ENCODE assay signal across 12 cellular contexts in genomic region chr3:114455432-114455831, GRCh38.
DNase-seq lines count a peak whose midpoint lies in the region; ATAC-seq, FAIRE-seq and TF ChIP-seq lines count a peak whose summit lies in the region.
"Had no signal": no experiment of that assay in that cellular context is flagged by ENCODE, and none has a peak within 500 bp of the region (broad histone marks: within the 10 kb centered on the region; RNA-seq: fewer than 3 reads in every experiment).

No MANE protein-coding gene starts in this region.

- TF ChIP-seq POLR2A in breast epithelium (IDR thresholded peaks at IDR 0.05) = no peak
- TF ChIP-seq POLR2A in vagina (IDR thresholded peaks at IDR 0.05) = no peak

- POLR2A ChIA-PET in MCF 10A (lab: Yijun Ruan, JAX) = interaction anchor here (0.6 to 2.1 kb wide), 3 partner anchors 10 to 242 kb away, joined by 3 to 11 read pairs (median 4); no protein-coding TSS in a partner anchor

- DNase-seq in breast epithelium (ENCODE audit: low spot score in 2 of 2) (no peak), MCF 10A (ENCODE audit: unreplicated experiment) (no peak), astrocyte (ENCODE audit: low read depth) (no peak), vagina (ENCODE audit: extremely low spot score in 2 of 2) (no peak), epidermal melanocyte (ENCODE audit: insufficient read length, low spot score) (no peak)
- DNase-seq in activated naive CD4-positive, alpha-beta T cell (lab: John Stamatoyannopoulos, UW) = no peak
- DNase-seq: erythroblast, WERI-Rb-1 had no signal

- H3K4me1 Mint-ChIP-seq in MCF 10A (ENCODE audit: insufficient read depth, unreplicated experiment) (peaks cover 7% of the 10 kb centered on the region), astrocyte (ENCODE audit: low read depth, unreplicated experiment) (peaks cover 13% of the 10 kb centered on the region)

- FAIRE-seq in astrocyte (lab: Jason Lieb, UNC) = peak; percentile 58

- peak overlapping the region; percentile 82 to 85 for H3K27ac ChIP-seq in breast epithelium
- no peak overlapping the region for H3K27ac ChIP-seq in astrocyte (ENCODE audit: low read depth, low read length)
- no peak overlapping the region for H3K27ac ChIP-seq in muscle layer of duodenum (ENCODE audit: low read length)
- H3K27ac ChIP-seq in vagina = peak overlapping the region; percentile 79
- H3K27ac ChIP-seq: WERI-Rb-1 had no signal

- peaks cover 26% of the 10 kb centered on the region for H3K79me2 ChIP-seq in astrocyte (ENCODE audit: insufficient read depth, low read length)

- H3K9me3 Mint-ChIP-seq in MCF 10A (ENCODE audit: unreplicated experiment) (no peaks in the 10 kb centered on the region), astrocyte (ENCODE audit: unreplicated experiment) (no peaks in the 10 kb centered on the region)
- H3K9me3 Mint-ChIP-seq: naive B cell; stimulated activated memory B cell treated with anti-CD40 and anti-IgM and Interleukin-4, amounts not matched to agents 10 μg/mL and 1 μg/mL and 100 μg/mL, for 72 hours had no signal

- BruUV-seq in MCF 10A (replicated peaks; lab: Mats Ljungman, UMichigan) = no TSS peak

- no peak overlapping the region for H2AFZ ChIP-seq in astrocyte (ENCODE audit: low read depth, low read length)

- peak overlapping the region in 2 of 3 donors; percentile 47 to 63 for H3K4me3 ChIP-seq in breast epithelium
- no peak overlapping the region for H3K4me3 ChIP-seq in astrocyte (ENCODE audit: insufficient read depth, low read depth, low read length)
- peak overlapping the region; percentile 64 to 72 for H3K4me3 ChIP-seq in muscle layer of duodenum (ENCODE audit: low read depth in 1 of 2, low read length in 2 of 2)
- H3K4me3 ChIP-seq in vagina = peak overlapping the region; percentile 29 to 49

- peak overlapping the region; percentile 80 for H3K9ac ChIP-seq in astrocyte (ENCODE audit: low read length)

- H3K27me3 ChIP-seq in breast epithelium = no peaks in the 10 kb centered on the region
- no peaks in the 10 kb centered on the region for H3K27me3 ChIP-seq in astrocyte (ENCODE audit: insufficient read depth, low read length)
- no peaks in the 10 kb centered on the region for H3K27me3 ChIP-seq in muscle layer of duodenum (ENCODE audit: low read depth, low read length)
- H3K27me3 ChIP-seq in vagina = no peaks in the 10 kb centered on the region

- H3K36me3 ChIP-seq in breast epithelium (no peaks in the 10 kb centered on the region), astrocyte (ENCODE audit: insufficient read depth, low read length) (no peaks in the 10 kb centered on the region), muscle layer of duodenum (ENCODE audit: control insufficient read depth in 1 of 2, insufficient read depth in 2 of 2, low read length in 2 of 2) (no peaks in the 10 kb centered on the region), vagina (no peaks in the 10 kb centered on the region)
- H3K36me3 ChIP-seq: WERI-Rb-1 had no signal

- TF ChIP-seq CTCF in breast epithelium (IDR thresholded peaks at IDR 0.05) (no peak), MCF 10A (IDR thresholded peaks at IDR 0.05; ENCODE audit: unreplicated experiment) (no peak), astrocyte (IDR thresholded peaks at IDR 0.05; ENCODE audit: insufficient read depth, low read depth, low read length) (no peak), vagina (IDR thresholded peaks at IDR 0.05) (no peak)

- ATAC-seq in HG02885 (IDR thresholded peaks at IDR 0.05; ENCODE audit: poor library complexity, unreplicated experiment) = no peak

- H3K27me3 Mint-ChIP-seq in MCF 10A (ENCODE audit: insufficient read depth, unreplicated experiment) = no peaks in the 10 kb centered on the region
- no peaks in the 10 kb centered on the region for H3K27me3 Mint-ChIP-seq in astrocyte (ENCODE audit: low read depth, unreplicated experiment)
- H3K27me3 Mint-ChIP-seq: naive B cell; stimulated activated memory B cell treated with anti-CD40 and anti-IgM and Interleukin-4, amounts not matched to agents 10 μg/mL and 1 μg/mL and 100 μg/mL, for 72 hours had no signal

- H3K36me3 Mint-ChIP-seq in MCF 10A (ENCODE audit: insufficient read depth, unreplicated experiment) (no peaks in the 10 kb centered on the region), astrocyte (ENCODE audit: low read depth, unreplicated experiment) (no peaks in the 10 kb centered on the region)
- H3K36me3 Mint-ChIP-seq: naive B cell; stimulated activated memory B cell treated with anti-CD40 and anti-IgM and Interleukin-4, amounts not matched to agents 10 μg/mL and 1 μg/mL and 100 μg/mL, for 72 hours had no signal

- H4K20me1 ChIP-seq in astrocyte (ENCODE audit: insufficient read depth, low read length) = peaks cover 21% of the 10 kb centered on the region

- no peaks in the 10 kb centered on the region for H3K9me3 ChIP-seq in breast epithelium
- H3K9me3 ChIP-seq in astrocyte (ENCODE audit: insufficient read depth, low read depth, low read length) = no peaks in the 10 kb centered on the region
- no peaks in the 10 kb centered on the region for H3K9me3 ChIP-seq in muscle layer of duodenum (ENCODE audit: control insufficient read depth in 1 of 2, low read length in 2 of 2)
- no peaks in the 10 kb centered on the region for H3K9me3 ChIP-seq in vagina

- H3K27ac Mint-ChIP-seq in MCF 10A (ENCODE audit: low read depth, unreplicated experiment) = no peak overlapping the region
- no peak overlapping the region for H3K27ac Mint-ChIP-seq in astrocyte (ENCODE audit: unreplicated experiment)
- H3K27ac Mint-ChIP-seq: naive B cell; stimulated activated memory B cell treated with anti-CD40 and anti-IgM and Interleukin-4, amounts not matched to agents 10 μg/mL and 1 μg/mL and 100 μg/mL, for 72 hours had no signal

- H3K4me2 ChIP-seq in astrocyte (ENCODE audit: low read length) = peak overlapping the region; percentile 96

- intact Hi-C loops in breast epithelium (cut with DNase I; ENCODE audit: low total_unique reads) (no loop called here), MCF 10A (cut with micrococcal nuclease) (no loop called here), vagina (cut with DNase I) (no loop called here)

- H3K4me3 Mint-ChIP-seq in MCF 10A (ENCODE audit: unreplicated experiment) (no peak overlapping the region), astrocyte (ENCODE audit: unreplicated experiment) (no peak overlapping the region)
- H3K4me3 Mint-ChIP-seq: naive B cell; stimulated activated memory B cell treated with anti-CD40 and anti-IgM and Interleukin-4, amounts not matched to agents 10 μg/mL and 1 μg/mL and 100 μg/mL, for 72 hours had no signal

- CTCF ChIA-PET in MCF 10A (lab: Yijun Ruan, JAX) = interaction anchor here (0.7 kb wide), 2 partner anchors 28 to 596 kb away, joined by 4 to 5 read pairs; no protein-coding TSS in a partner anchor

- no peaks in the 10 kb centered on the region for H3K4me1 ChIP-seq in breast epithelium
- H3K4me1 ChIP-seq in astrocyte (ENCODE audit: insufficient read depth, low read length) = peaks cover 23% of the 10 kb centered on the region
- H3K4me1 ChIP-seq in muscle layer of duodenum (ENCODE audit: control insufficient read depth in 1 of 2, insufficient read depth in 2 of 2, low read length in 2 of 2) = peaks cover 0 to 12% of the 10 kb centered on the region in 2 donors
- H3K4me1 ChIP-seq in vagina = peaks cover 15% of the 10 kb centered on the region

Comparison
In these comparisons a context has a peak if more than half of its experiments do, and no peak if none do; other contexts are left out.
1. H3K27ac ChIP-seq: peak in breast epithelium (2 of 2) and vagina (single experiment); none in astrocyte (single experiment) and muscle layer of duodenum (single experiment).